Comparison of ENCODE assay signal across 8 cellular contexts in the genomic region with DNA sequence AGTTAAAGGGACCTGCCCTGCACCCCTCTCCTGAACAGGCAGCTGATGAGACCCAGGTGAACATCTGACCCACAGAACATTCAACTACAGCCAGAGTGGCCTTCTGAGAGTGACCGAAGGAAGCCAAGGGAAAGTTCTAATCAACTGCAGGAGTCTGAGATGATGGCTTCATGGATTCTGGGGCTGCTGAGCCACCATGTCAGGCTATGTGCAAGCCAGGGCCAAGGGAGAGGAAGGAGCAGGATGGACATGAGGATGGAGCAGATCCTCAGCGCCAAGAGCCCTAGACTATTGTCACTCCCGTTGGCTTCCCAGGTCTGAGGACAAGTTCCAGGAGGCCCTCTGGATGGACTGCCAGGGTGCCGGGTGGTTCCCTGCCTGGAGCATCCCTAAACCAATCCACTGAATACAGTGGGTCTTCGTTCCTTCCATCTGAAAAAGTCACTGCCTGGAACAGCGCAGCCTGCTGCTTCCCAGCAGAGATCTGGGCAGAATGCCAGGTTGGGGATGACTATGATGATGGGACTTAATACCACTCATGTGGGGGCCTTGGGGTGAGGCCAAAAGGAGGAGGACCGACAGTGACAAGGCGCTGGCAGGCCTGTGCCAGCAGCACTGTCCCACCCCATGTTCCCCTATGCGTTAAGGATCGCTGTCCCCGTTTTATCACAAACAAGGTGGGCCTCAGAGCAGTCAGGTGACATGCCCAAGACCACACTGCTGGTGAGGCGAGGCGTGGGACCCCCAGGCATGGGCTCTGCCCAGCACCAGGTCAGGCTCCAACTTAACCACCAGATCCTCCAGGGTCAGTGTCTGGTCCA. TPM values are rescaled to one million over a fixed set of nuclear protein-coding genes. Genes with fewer than 3 reads are reported as not detected.
DNase-seq lines count a peak whose midpoint lies in the region; ATAC-seq and TF ChIP-seq lines count a peak whose summit lies in the region.

No MANE protein-coding gene starts in this region.

- POLR2A ChIA-PET in WTC11 (lab: Charles Lee) = no interaction called here

- in situ Hi-C loops in gastrocnemius medialis (cut with MboI; ENCODE audit: low sequenced_read_pairs in 4 of 4) = loop anchor here in 2 of 4 donors (25.0 kb wide), 1 partner anchor 234 kb away; no protein-coding TSS in a partner anchor

- DNase-seq in COLO668 (lab: John Stamatoyannopoulos, UW; ENCODE audit: unreplicated experiment) (peak; percentile 64), M059J (ENCODE audit: low read depth) (peak; percentile 78), WTC11 (ENCODE audit: low spot score) (no peak), mesenteric fat pad (ENCODE audit: low spot score) (peak; percentile 78), gastrocnemius medialis (no peak), T-helper 1 cell (no peak)
- no peak for DNase-seq in NK-92 treated with Interleukin-12 subunit alpha and Interleukin-12 subunit beta, amount 100 ng/mL, for 24 hours (lab: John Stamatoyannopoulos, UW)

- H3K9me3 Mint-ChIP-seq in WTC11 = no peaks in the 10 kb centered on the region

- no peak overlapping the region for H3K27ac ChIP-seq in gastrocnemius medialis

- ATAC-seq in WTC11 = no peak
- ATAC-seq in GM21825 (IDR thresholded peaks at IDR 0.05; ENCODE audit: unreplicated experiment) = no peak
- no peak for ATAC-seq in gastrocnemius medialis

- no peaks in the 10 kb centered on the region for H3K36me3 Mint-ChIP-seq in WTC11

- peaks cover 21% of the 10 kb centered on the region for H3K4me1 Mint-ChIP-seq in WTC11

- H3K9me3 ChIP-seq in gastrocnemius medialis = no peaks in the 10 kb centered on the region

- intact Hi-C loops in gastrocnemius medialis (cut with DNase I; ENCODE audit: low total_unique reads) = no loop called here

- H3K36me3 ChIP-seq in gastrocnemius medialis = no peaks in the 10 kb centered on the region

- TF ChIP-seq CTCF in WTC11 (IDR thresholded peaks at IDR 0.05) (no peak), gastrocnemius medialis (IDR thresholded peaks at IDR 0.05 in 4 of 5, conservative IDR thresholded peaks at IDR 0.05 in 1 of 5) (no peak)

- H3K27me3 ChIP-seq in gastrocnemius medialis = peaks cover 6 to 20% (median 8%) of the 10 kb centered on the region in 3 donors

- no peak overlapping the region for H3K4me3 Mint-ChIP-seq in WTC11

- CTCF ChIA-PET in WTC11 (lab: Charles Lee) = no interaction called here

- H3K27me3 Mint-ChIP-seq in WTC11 (ENCODE audit: low read depth) = no peaks in the 10 kb centered on the region

- H3K4me3 ChIP-seq in gastrocnemius medialis = no peak overlapping the region

- H3K27ac Mint-ChIP-seq in WTC11 = no peak overlapping the region

- no peak for TF ChIP-seq POLR2A in gastrocnemius medialis (IDR thresholded peaks at IDR 0.05)

- H3K4me1 ChIP-seq in gastrocnemius medialis = no peaks in the 10 kb centered on the region

TF ChIP-seq in WTC11, 78 proteins besides CTCF, POLR2A, EP300 and RAD21:
- TF ChIP-seq, protein P1, sequence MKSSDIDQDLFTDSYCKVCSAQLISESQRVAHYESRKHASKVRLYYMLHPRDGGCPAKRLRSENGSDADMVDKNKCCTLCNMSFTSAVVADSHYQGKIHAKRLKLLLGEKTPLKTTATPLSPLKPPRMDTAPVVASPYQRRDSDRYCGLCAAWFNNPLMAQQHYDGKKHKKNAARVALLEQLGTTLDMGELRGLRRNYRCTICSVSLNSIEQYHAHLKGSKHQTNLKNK (CRISPR knock-in tag; IDR thresholded peaks at IDR 0.05) = no peak
- 0 out of 2 replicates have a peak, but pooled peaks have one; percentile 26 for TF ChIP-seq FOXP1 (CRISPR knock-in tag; IDR thresholded peaks at IDR 0.05; ENCODE audit: borderline replicate concordance)

RNA-seq across cellular contexts. Expression of gene SPOCD1, which starts 19.8 kb away (rescaled TPM):
- total RNA-seq in M059J (2014; rRNA removed; shearing (Covaris generic)) = 33.0 and 52.0 TPM in 2 replicates
- total RNA-seq in WTC11 (2021) (3.0 to 4.9 TPM (median 3.7 TPM) in 3 replicates), mesenteric fat pad (9.5 TPM), gastrocnemius medialis (not detected)

RNA-seq across cellular contexts. Expression of gene ADGRB2, which starts 31.9 kb away (rescaled TPM):
- 8.3 and 16.7 TPM in 2 replicates for total RNA-seq in M059J (2014; rRNA removed; shearing (Covaris generic))
- total RNA-seq in WTC11 (2021) (29.6 to 39.3 TPM (median 30.1 TPM) in 3 replicates), mesenteric fat pad (3.9 TPM), gastrocnemius medialis (1 to 10 TPM in 3 of 4 donors, not detected in 1; 1.1 to 2.2 (median 1.7) TPM)

Comparison
In these comparisons a context has a peak if more than half of its experiments do, and no peak if none do; other contexts are left out.
1. DNase-seq: peak in COLO668 (single experiment), M059J (single experiment) and mesenteric fat pad (single experiment); none in WTC11 (single experiment), NK-92 treated with Interleukin-12 subunit alpha and Interleukin-12 subunit beta, amount 100 ng/mL, for 24 hours (single experiment), gastrocnemius medialis (0 of 2) and T-helper 1 cell (0 of 5).